Comparison of ENCODE assay signal across 31 cellular contexts in genomic region chr15:69941931-69942471, GRCh38.
"Had no signal": no experiment of that assay in that cellular context is flagged by ENCODE, and none has a peak within 500 bp of the region (broad histone marks: within the 10 kb centered on the region; RNA-seq: fewer than 3 reads in every experiment).

No MANE protein-coding gene starts in this region.

- H3K27ac Mint-ChIP-seq: activated CD4-positive, alpha-beta T cell treated with anti-CD3 and anti-CD28 coated beads, Interleukin-2, amount 10 ng/mL, durations not matched to agents 24 days and 14 days; activated CD8-positive, alpha-beta T cell treated with anti-CD3 and anti-CD28 coated beads for 36 hours; activated naive CD4-positive, alpha-beta T cell treated with anti-CD3 and anti-CD28 coated beads, Interleukin-2, amount 50 U/mL, for 24 hours; activated naive CD8-positive, alpha-beta T cell treated with anti-CD3 and anti-CD28 coated beads, Interleukin-2, amount 10 ng/mL, durations not matched to agents 7 days and 5 days; activated T-cell treated with anti-CD3 and anti-CD28 coated beads, Interleukin-2, amount 50 U/mL, for 72 hours; activated T-helper 17 cell treated with anti-CD3 and anti-CD28 coated beads, Interleukin-2, amount 50 U/mL, for 72 hours had no signal

- H3K4me3 ChIP-seq: ascending aorta, breast epithelium, MG63, SJCRH30, SK-N-MC had no signal

- H3K36me3 Mint-ChIP-seq: activated naive CD4-positive, alpha-beta T cell treated with anti-CD3 and anti-CD28 coated beads, Interleukin-2, amount 50 U/mL, for 24 hours; activated naive CD8-positive, alpha-beta T cell treated with anti-CD3 and anti-CD28 coated beads, Interleukin-2, amount 10 ng/mL, durations not matched to agents 7 days and 5 days had no signal

- H3K9me3 ChIP-seq: ascending aorta, breast epithelium, MG63, SJCRH30 had no signal

- H3K36me3 ChIP-seq: ascending aorta, breast epithelium, MG63, SJCRH30 had no signal

- H3K27ac ChIP-seq: ascending aorta, breast epithelium, SJCRH30, SK-N-MC had no signal

- H3K27me3 Mint-ChIP-seq: activated naive CD4-positive, alpha-beta T cell treated with anti-CD3 and anti-CD28 coated beads, Interleukin-2, amount 50 U/mL, for 24 hours; activated T-helper 17 cell treated with anti-CD3 and anti-CD28 coated beads, Interleukin-2, amount 50 U/mL, for 72 hours had no signal

- H3K4me1 ChIP-seq: ascending aorta, breast epithelium, SJCRH30 had no signal

- H3K4me3 Mint-ChIP-seq: activated CD4-positive, alpha-beta T cell treated with anti-CD3 and anti-CD28 coated beads, Interleukin-2, amount 10 ng/mL, durations not matched to agents 24 days and 14 days; activated CD8-positive, alpha-beta T cell treated with anti-CD3 and anti-CD28 coated beads for 36 hours; activated naive CD4-positive, alpha-beta T cell treated with anti-CD3 and anti-CD28 coated beads, Interleukin-2, amount 50 U/mL, for 24 hours; activated naive CD8-positive, alpha-beta T cell treated with anti-CD3 and anti-CD28 coated beads, Interleukin-2, amount 10 ng/mL, durations not matched to agents 7 days and 5 days; activated T-cell treated with anti-CD3 and anti-CD28 coated beads, Interleukin-2, amount 50 U/mL, for 72 hours; activated T-helper 17 cell treated with anti-CD3 and anti-CD28 coated beads, Interleukin-2, amount 50 U/mL, for 72 hours had no signal

- H3K4me1 Mint-ChIP-seq: activated CD4-positive, alpha-beta T cell treated with anti-CD3 and anti-CD28 coated beads, Interleukin-2, amount 10 ng/mL, durations not matched to agents 24 days and 14 days; activated naive CD4-positive, alpha-beta T cell treated with anti-CD3 and anti-CD28 coated beads, Interleukin-2, amount 50 U/mL, for 24 hours; activated T-helper 17 cell treated with anti-CD3 and anti-CD28 coated beads, Interleukin-2, amount 50 U/mL, for 72 hours had no signal

- H3K27me3 ChIP-seq: ascending aorta, breast epithelium, SJCRH30 had no signal

- H3K9me3 Mint-ChIP-seq: activated CD8-positive, alpha-beta T cell treated with anti-CD3 and anti-CD28 coated beads for 36 hours; activated naive CD4-positive, alpha-beta T cell treated with anti-CD3 and anti-CD28 coated beads, Interleukin-2, amount 50 U/mL, for 24 hours; activated naive CD8-positive, alpha-beta T cell treated with anti-CD3 and anti-CD28 coated beads, Interleukin-2, amount 10 ng/mL, durations not matched to agents 7 days and 5 days; activated T-cell treated with anti-CD3 and anti-CD28 coated beads, Interleukin-2, amount 50 U/mL, for 72 hours; activated T-helper 17 cell treated with anti-CD3 and anti-CD28 coated beads, Interleukin-2, amount 50 U/mL, for 72 hours had no signal

- DNase-seq: activated CD4-positive, alpha-beta T cell treated with anti-CD3 and anti-CD28 coated beads, Interleukin-2, amount 10 ng/mL, durations not matched to agents 24 days and 14 days; activated CD4-positive, alpha-beta T cell treated with anti-CD3 and anti-CD28 coated beads, Interleukin-2, amount 50 U/mL, for 4 hours; activated CD8-positive, alpha-beta T cell treated with anti-CD3 and anti-CD28 coated beads for 36 hours; activated gamma-delta T cell; activated naive CD4-positive, alpha-beta T cell treated with Interleukin-2 at 50 U/mL for 16 hours; activated naive CD8-positive, alpha-beta T cell treated with anti-CD3 and anti-CD28 coated beads, Interleukin-2, amount 10 ng/mL, durations not matched to agents 7 days and 5 days; activated T-cell treated with anti-CD3 and anti-CD28 coated beads, Interleukin-2, amount 50 U/mL, for 1 hour; activated T-cell treated with anti-CD3 and anti-CD28 coated beads, Interleukin-2, amount 50 U/mL, for 72 hours; Kasumi-1; KG1; MG63; NCI-H1048; NCI-H1105 treated with DMSO at 0.1 percent for 48 hours; NCI-H1436; NCI-H1694; NCI-H1930; NCI-H2107; NCI-H2171; NCI-H226; NCI-H510A; NCI-H526 treated with DMSO at 0.1 percent for 48 hours; NCI-H82; NK-92 treated with Interleukin-12 subunit alpha and Interleukin-12 subunit beta, amount 100 ng/mL, for 24 hours; OCI-M1; SHP77; SJCRH30 had no signal
